In the genomic region with DNA sequence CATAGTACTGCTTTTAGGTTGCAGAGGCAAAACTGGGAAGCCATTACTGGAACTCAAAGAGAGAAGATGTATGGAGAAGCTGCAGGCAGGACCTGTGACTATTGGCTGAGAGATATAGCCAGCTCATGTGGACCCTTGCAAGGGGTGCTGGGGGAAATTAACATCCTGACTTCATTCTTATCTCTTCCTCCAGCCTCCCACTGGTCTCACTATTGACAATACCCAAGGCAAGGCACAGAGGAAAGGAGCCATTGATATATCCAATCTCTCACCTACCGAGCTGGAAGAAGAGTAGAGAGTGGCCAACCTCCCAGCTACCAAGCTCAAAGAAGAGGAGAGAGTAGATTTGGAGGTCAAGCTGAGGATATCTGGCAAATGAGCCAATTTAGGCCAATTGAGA, we compare ENCODE assay signal across 13 cellular contexts.
"Had no signal": no experiment of that assay in that cellular context is flagged by ENCODE, and none has a peak within 500 bp of the region (broad histone marks: within the 10 kb centered on the region; RNA-seq: fewer than 3 reads in every experiment).

No MANE protein-coding gene starts in this region.

- H3K27ac Mint-ChIP-seq: activated naive CD4-positive, alpha-beta T cell treated with anti-CD3 and anti-CD28 coated beads for 36 hours; activated T-helper 2 cell treated with anti-CD3 and anti-CD28 coated beads, Interferon-gamma antibody, Interleukin-2, Interleukin-4, amounts not matched to agents 10 μg/mL and 5 μg/mL and 100 μg/mL, durations not matched to agents 14 hours and 24 hours and 36 hours had no signal

- ATAC-seq: activated CD4-positive, CD25-positive, alpha-beta regulatory T cell treated with anti-CD3 and anti-CD28 coated beads, Interleukin-2, amount 50 U/mL, for 24 hours; naive thymus-derived CD8-positive, alpha-beta T cell; stimulated activated naive CD8-positive, alpha-beta T cell treated with anti-CD3 and anti-CD28 coated beads, Interleukin-15, Interleukin-2, amounts not matched to agents 100 U/mL and 50 U/mL, for 24 hours had no signal

- DNase-seq: activated CD4-positive, alpha-beta T cell treated with anti-CD3 and anti-CD28 coated beads, Interleukin-2, amount 50 U/mL, for 4 hours; activated naive CD4-positive, alpha-beta T cell treated with anti-CD3 and anti-CD28 coated beads for 36 hours; activated T-cell treated with anti-CD3 and anti-CD28 coated beads, Interleukin-2, amount 50 U/mL, for 1 hour; mucosa of descending colon; naive thymus-derived CD8-positive, alpha-beta T cell; stimulated activated naive CD8-positive, alpha-beta T cell treated with anti-CD3 and anti-CD28 coated beads, Interleukin-15, Interleukin-2, amounts not matched to agents 100 U/mL and 50 U/mL, for 24 hours; SW 1271 had no signal

- H3K4me3 ChIP-seq: mucosa of descending colon had no signal

- H3K36me3 ChIP-seq: neutrophil had no signal

- H3K4me3 Mint-ChIP-seq: activated naive CD4-positive, alpha-beta T cell treated with anti-CD3 and anti-CD28 coated beads for 36 hours; naive thymus-derived CD8-positive, alpha-beta T cell had no signal

- FAIRE-seq: astrocyte, bronchial epithelial cell, endometrium had no signal

- H3K27ac ChIP-seq: neutrophil had no signal

- H3K9me3 ChIP-seq: neutrophil had no signal

- H3K27me3 ChIP-seq: neutrophil had no signal
